ENCODE assay signal across 8 cellular contexts in the genomic region with DNA sequence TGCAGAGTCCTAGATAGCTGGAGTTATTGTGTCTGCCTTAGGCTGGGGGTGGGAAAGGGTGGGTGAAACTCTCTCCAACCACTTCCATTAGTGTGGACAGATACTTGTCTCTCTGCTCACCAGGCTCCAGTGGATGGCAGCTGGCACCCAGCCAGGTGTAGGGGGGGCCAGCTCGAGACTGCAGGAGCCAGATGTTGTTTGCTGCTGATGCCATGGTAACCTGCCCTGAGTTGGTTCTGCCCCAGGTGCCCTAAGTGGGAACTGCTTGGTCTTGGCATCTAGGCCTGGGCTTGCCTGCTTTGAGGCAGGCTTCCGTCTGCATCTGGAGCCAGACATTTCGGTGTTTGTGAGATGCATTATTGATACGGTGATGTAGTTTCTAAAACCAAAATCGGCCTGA.
DNase-seq lines count a peak whose midpoint lies in the region; ATAC-seq and TF ChIP-seq lines count a peak whose summit lies in the region.

No MANE protein-coding gene starts in this region.

- H3K36me3 Mint-ChIP-seq in nephron progenitor cell (ENCODE audit: low read depth) = no peaks in the 10 kb centered on the region

- TF ChIP-seq CTCF in HEK293 (tag by site-specific recombination; IDR thresholded peaks at IDR 0.05) (no peak), nephron progenitor cell (IDR thresholded peaks at IDR 0.05) (no peak), Peyer's patch (IDR thresholded peaks at IDR 0.05) (no peak)

- no peak overlapping the region for H3K4me3 ChIP-seq in HEK293 (ENCODE audit: low read depth, low read length)
- no peak overlapping the region for H3K4me3 ChIP-seq in Peyer's patch

- H3K27ac ChIP-seq in HEK293 (ENCODE audit: extremely low read depth, low read depth, low read length) = no peak overlapping the region
- H3K27ac ChIP-seq in Peyer's patch = no peak overlapping the region

- H3K4me1 ChIP-seq in HEK293 (ENCODE audit: control insufficient read depth, insufficient read depth, low read length) = no peaks in the 10 kb centered on the region
- H3K4me1 ChIP-seq in Peyer's patch = no peaks in the 10 kb centered on the region

- peaks cover 41% of the 10 kb centered on the region for H3K4me1 Mint-ChIP-seq in nephron progenitor cell

- H3K27me3 Mint-ChIP-seq in nephron progenitor cell (ENCODE audit: low read depth, poor library complexity) = peaks cover 4% of the 10 kb centered on the region

- POLR2A ChIA-PET in HEK293 (lab: Yijun Ruan, JAX) = no interaction called here

- DNase-seq in NCI-H226 = peak; percentile 12
- DNase-seq in fibroblast of peridontal ligament (ENCODE audit: extremely low read depth) = peak; percentile 12
- peak; percentile 34 for DNase-seq in retina
- no peak for DNase-seq in nephron progenitor cell
- DNase-seq in Peyer's patch = no peak
- no peak for DNase-seq in activated CD4-positive, alpha-beta T cell treated with anti-CD3 and anti-CD28 coated beads for 4 hours

- H3K9me3 Mint-ChIP-seq in nephron progenitor cell = no peaks in the 10 kb centered on the region

- H3K27me3 ChIP-seq in Peyer's patch = no peaks in the 10 kb centered on the region

- H3K27ac Mint-ChIP-seq in nephron progenitor cell = no peak overlapping the region

- no peak for TF ChIP-seq POLR2A in Peyer's patch (IDR thresholded peaks at IDR 0.05)

- no peak overlapping the region for H3K4me3 Mint-ChIP-seq in nephron progenitor cell

- CTCF ChIA-PET in HEK293 (lab: Yijun Ruan, JAX) = no interaction called here

- ATAC-seq in GM21381 (IDR thresholded peaks at IDR 0.05; ENCODE audit: unreplicated experiment) = no peak

- H3K9me3 ChIP-seq in HEK293 (ENCODE audit: control insufficient read depth, insufficient read depth, low read depth, low read length) (no peaks in the 10 kb centered on the region), Peyer's patch (no peaks in the 10 kb centered on the region)

- H3K36me3 ChIP-seq in HEK293 (ENCODE audit: control insufficient read depth in 2 of 2, insufficient read depth in 1 of 2, low read length in 2 of 2) (no peaks in the 10 kb centered on the region), Peyer's patch (no peaks in the 10 kb centered on the region)

TF ChIP-seq in HEK293, 187 proteins besides CTCF, POLR2A, EP300 and RAD21:
- TF ChIP-seq, protein P1, sequence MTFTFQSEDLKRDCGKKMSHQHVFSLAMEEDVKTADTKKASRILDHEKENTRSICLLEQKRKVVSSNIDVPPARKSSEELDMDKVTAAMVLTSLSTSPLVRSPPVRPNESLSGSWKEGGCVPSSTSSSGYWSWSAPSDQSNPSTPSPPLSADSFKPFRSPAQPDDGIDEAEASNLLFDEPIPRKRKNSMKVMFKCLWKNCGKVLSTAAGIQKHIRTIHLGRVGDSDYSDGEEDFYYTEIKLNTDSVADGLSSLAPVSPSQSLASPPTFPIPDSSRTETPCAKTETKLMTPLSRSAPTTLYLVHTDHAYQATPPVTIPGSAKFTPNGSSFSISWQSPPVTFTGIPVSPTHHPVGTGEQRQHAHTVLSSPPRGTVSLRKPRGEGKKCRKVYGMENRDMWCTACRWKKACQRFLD (tag by site-specific recombination; IDR thresholded peaks at IDR 0.05) = no peak
- TF ChIP-seq GLIS1 (tag by site-specific recombination; IDR thresholded peaks at IDR 0.05) = peak; percentile 15; the same call in 1 of the 2 replicates
TF ChIP-seq in HEK293: peak in this region for 1.

Comparison
In these comparisons a context has a peak if more than half of its experiments do, and no peak if none do; other contexts are left out.
1. DNase-seq: peak in NCI-H226 (single experiment), fibroblast of peridontal ligament (single experiment) and retina (single experiment); none in nephron progenitor cell (single experiment), Peyer's patch (0 of 3) and activated CD4-positive, alpha-beta T cell treated with anti-CD3 and anti-CD28 coated beads for 4 hours (0 of 2).